In the genomic region with DNA sequence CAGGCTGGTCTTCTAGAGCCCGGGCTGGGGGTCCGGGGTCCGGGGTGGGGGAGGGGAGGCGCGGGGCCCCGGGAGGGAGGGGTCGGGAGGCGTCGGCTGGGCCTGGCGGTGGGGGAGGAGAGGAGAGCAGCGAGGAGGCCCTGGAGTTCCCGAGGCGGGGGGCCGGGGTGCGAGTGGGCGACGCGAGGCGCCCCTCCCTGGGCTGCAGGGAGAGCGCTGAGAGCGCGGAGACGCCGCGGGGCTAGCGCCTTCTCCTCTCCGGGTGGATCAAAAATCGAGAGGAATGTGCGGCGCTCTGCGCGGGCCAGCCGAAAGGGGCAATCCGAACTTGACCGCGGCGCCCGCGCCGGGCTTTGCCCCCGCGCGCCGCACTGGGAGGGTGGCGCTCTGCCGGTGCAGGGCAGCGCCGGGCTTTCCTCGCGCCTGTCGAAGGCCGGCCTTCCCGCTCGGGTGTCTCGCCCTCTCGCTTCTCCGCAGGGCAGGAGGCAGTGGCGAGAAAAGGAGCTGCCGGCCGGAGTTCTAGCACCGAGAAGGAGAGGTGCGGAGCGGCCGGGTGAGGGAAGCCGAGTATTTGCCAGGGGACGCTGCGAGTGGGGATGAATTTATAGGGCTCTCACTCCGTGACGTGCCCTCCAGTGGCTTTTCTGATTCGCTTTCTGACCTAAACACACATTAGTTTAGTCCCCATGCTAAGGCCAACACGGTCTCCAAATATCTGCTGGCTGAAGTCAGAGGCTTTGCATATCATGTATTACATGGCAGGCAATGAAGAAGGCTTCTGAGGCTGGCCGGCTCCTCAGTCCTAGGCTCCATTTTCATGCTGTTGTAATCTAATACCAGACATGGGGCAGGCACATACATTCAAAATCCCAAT, we compare ENCODE assay signal across 9 cellular contexts. TPM values are rescaled to one million over a fixed set of nuclear protein-coding genes. Genes with fewer than 3 reads are reported as not detected.
DNase-seq lines count a peak whose midpoint lies in the region; ATAC-seq and TF ChIP-seq lines count a peak whose summit lies in the region.
"Had no signal": no experiment of that assay in that cellular context is flagged by ENCODE, and none has a peak within 500 bp of the region (broad histone marks: within the 10 kb centered on the region; RNA-seq: fewer than 3 reads in every experiment).

A gene with protein sequence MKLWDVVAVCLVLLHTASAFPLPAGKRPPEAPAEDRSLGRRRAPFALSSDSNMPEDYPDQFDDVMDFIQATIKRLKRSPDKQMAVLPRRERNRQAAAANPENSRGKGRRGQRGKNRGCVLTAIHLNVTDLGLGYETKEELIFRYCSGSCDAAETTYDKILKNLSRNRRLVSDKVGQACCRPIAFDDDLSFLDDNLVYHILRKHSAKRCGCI (minus strand): TSS at position 6 of the 874 bp plus-strand sequence. CDS start 5,245 bp downstream, outside the sequence.

- peaks cover 6% of the 10 kb centered on the region for H3F3A ChIP-seq in smooth muscle cell (ENCODE audit: low read depth)

- peaks cover 30% of the 10 kb centered on the region for H3K4me1 Mint-ChIP-seq in HFFc6 (ENCODE audit: low read depth)
- H3K4me1 Mint-ChIP-seq in natural killer cell treated with Interleukin-12 subunit alpha and Interleukin-12 subunit beta and Interleukin-15 and Interleukin-18, amount 100 ng/mL, for 72 hours (ENCODE audit: low read depth in 2 of 2): peaks cover 10 to 11% of the 10 kb centered on the region in 2 donors

- H3K79me2 ChIP-seq in smooth muscle cell (ENCODE audit: low read depth): peaks cover 49% of the 10 kb centered on the region

- H3K27ac ChIP-seq in C4-2B: peak within 1 kb of the TSS; percentile 5; the same call in 1 of the 2 replicates
- H3K27ac ChIP-seq in iPS-20b (ENCODE audit: low read length): no peak within 1 kb of the TSS
- peak within 1 kb of the TSS; percentile 61 for H3K27ac ChIP-seq in smooth muscle cell (ENCODE audit: low read depth)

- no peak for TF ChIP-seq POLR2A in GM18505 (IDR thresholded peaks at IDR 0.05; ENCODE audit: borderline replicate concordance, extremely low read depth, insufficient read depth, insufficient read length)

- H3K9me3 ChIP-seq in iPS-20b (ENCODE audit: insufficient read depth, low read depth, low read length) (peaks cover 3% of the 10 kb centered on the region; the same call in 1 of the 2 replicates), smooth muscle cell (replicated peaks; ENCODE audit: low read depth) (no peaks in the 10 kb centered on the region)

- H3K4me2 ChIP-seq in smooth muscle cell: peak within 1 kb of the TSS; percentile 98

- peak within 1 kb of the TSS; percentile 91; the same call in 1 of the 2 replicates for H3K27ac Mint-ChIP-seq in HFFc6
- no peak within 1 kb of the TSS for H3K27ac Mint-ChIP-seq in natural killer cell treated with Interleukin-12 subunit alpha and Interleukin-12 subunit beta and Interleukin-15 and Interleukin-18, amount 100 ng/mL, for 72 hours

- H2AFZ ChIP-seq in smooth muscle cell (ENCODE audit: low read depth): peak within 1 kb of the TSS; percentile 39

- no peaks in the 10 kb centered on the region; the same call in 1 of the 2 replicates for H3K27me3 Mint-ChIP-seq in HFFc6 (ENCODE audit: insufficient read depth)
- H3K27me3 Mint-ChIP-seq in natural killer cell treated with Interleukin-12 subunit alpha and Interleukin-12 subunit beta and Interleukin-15 and Interleukin-18, amount 100 ng/mL, for 72 hours: peaks cover 46 to 74% of the 10 kb centered on the region in 2 donors

- H3K36me3 ChIP-seq in iPS-20b (ENCODE audit: insufficient read depth, low read depth, low read length) (no peaks in the 10 kb centered on the region), smooth muscle cell (ENCODE audit: low read depth) (no peaks in the 10 kb centered on the region)

- TF ChIP-seq CTCF in C4-2B (conservative IDR thresholded peaks at IDR 0.05): peak; percentile 18; the same call in 1 of the 2 replicates
- TF ChIP-seq CTCF in HFFc6 (IDR thresholded peaks at IDR 0.05): peak; percentile 72
- no peak for TF ChIP-seq CTCF in smooth muscle cell (IDR thresholded peaks at IDR 0.05; ENCODE audit: borderline replicate concordance, insufficient read depth, poor library complexity, severe bottlenecking)

- peaks cover 48% of the 10 kb centered on the region for H4K20me1 ChIP-seq in smooth muscle cell (ENCODE audit: low read depth)

- ATAC-seq in GM18861 (IDR thresholded peaks at IDR 0.05; ENCODE audit: unreplicated experiment): no peak
- no peak for ATAC-seq in natural killer cell treated with Interleukin-12 subunit alpha and Interleukin-12 subunit beta and Interleukin-15 and Interleukin-18, amount 100 ng/mL, for 72 hours
- no peak for ATAC-seq in GM18505 (IDR thresholded peaks at IDR 0.05; ENCODE audit: unreplicated experiment)

- H3K9ac ChIP-seq in iPS-20b (ENCODE audit: low read depth, low read length) (no peak within 1 kb of the TSS), smooth muscle cell (ENCODE audit: low read depth) (peak within 1 kb of the TSS; percentile 73)

- peaks cover 89% of the 10 kb centered on the region for H3K27me3 ChIP-seq in iPS-20b (ENCODE audit: insufficient read depth, low read length)
- no peaks in the 10 kb centered on the region for H3K27me3 ChIP-seq in smooth muscle cell (ENCODE audit: low read depth)

- 2% methylated on average over 51 of the region's 72 CpGs for WGBS in smooth muscle cell (ENCODE audit: low lambda C conversion rate)

- H3K4me3 ChIP-seq in iPS-20b (ENCODE audit: low read length): peak within 1 kb of the TSS; percentile 66
- peak within 1 kb of the TSS; percentile 80 for H3K4me3 ChIP-seq in smooth muscle cell

- peak within 1 kb of the TSS; percentile 90 for H3K4me3 Mint-ChIP-seq in HFFc6
- no peak within 1 kb of the TSS for H3K4me3 Mint-ChIP-seq in natural killer cell treated with Interleukin-12 subunit alpha and Interleukin-12 subunit beta and Interleukin-15 and Interleukin-18, amount 100 ng/mL, for 72 hours

- peak; percentile 55 for DNase-seq in HFFc6
- DNase-seq in astrocyte of the hippocampus (ENCODE audit: low read depth, low spot score): peak; percentile 84
- DNase-seq in smooth muscle cell (lab: John Stamatoyannopoulos, UW; ENCODE audit: unreplicated experiment): peak; percentile 42
- no peak for DNase-seq in natural killer cell treated with Interleukin-12 subunit alpha and Interleukin-12 subunit beta and Interleukin-15 and Interleukin-18, amount 100 ng/mL, for 72 hours (ENCODE audit: low spot score)

- H3K9me3 Mint-ChIP-seq in HFFc6: no peaks in the 10 kb centered on the region
- H3K9me3 Mint-ChIP-seq in natural killer cell treated with Interleukin-12 subunit alpha and Interleukin-12 subunit beta and Interleukin-15 and Interleukin-18, amount 100 ng/mL, for 72 hours: no peaks in the 10 kb centered on the region

- H3K36me3 Mint-ChIP-seq in HFFc6 (ENCODE audit: low read depth): peaks cover 5% of the 10 kb centered on the region; the same call in 1 of the 2 replicates
- no peaks in the 10 kb centered on the region for H3K36me3 Mint-ChIP-seq in natural killer cell treated with Interleukin-12 subunit alpha and Interleukin-12 subunit beta and Interleukin-15 and Interleukin-18, amount 100 ng/mL, for 72 hours

- H3K4me1 ChIP-seq in iPS-20b (ENCODE audit: insufficient read depth, low read length) (peaks cover 16% of the 10 kb centered on the region; the same call in 1 of the 2 replicates), smooth muscle cell (ENCODE audit: low read depth) (peaks cover 6% of the 10 kb centered on the region)

RNA-seq across cellular contexts. Expression of the gene that starts here (rescaled TPM):
- total RNA-seq in HFFc6 (2021; fragmentation: NEBNext Ultra II Directional; extraction: Animal tissue kit (Norgen Biotek cat#: 25700)): 1 to 10 TPM in 5 of 6 experiments, under 1 TPM in 1; 0.85 to 8.3 (median 7.1) TPM
- 18.8 and 20.8 TPM in 2 replicates for total RNA-seq in smooth muscle cell
- 11.5 and 12.9 TPM in 2 replicates for polyA plus RNA-seq in smooth muscle cell
- not detected for total RNA-seq in natural killer cell treated with Interleukin-12 subunit alpha and Interleukin-12 subunit beta and Interleukin-15 and Interleukin-18, amount 100 ng/mL, for 72 hours
- total RNA-seq: NCI-H460 had no signal
